8 cellular contexts compared by ENCODE assay signal in the genomic region with DNA sequence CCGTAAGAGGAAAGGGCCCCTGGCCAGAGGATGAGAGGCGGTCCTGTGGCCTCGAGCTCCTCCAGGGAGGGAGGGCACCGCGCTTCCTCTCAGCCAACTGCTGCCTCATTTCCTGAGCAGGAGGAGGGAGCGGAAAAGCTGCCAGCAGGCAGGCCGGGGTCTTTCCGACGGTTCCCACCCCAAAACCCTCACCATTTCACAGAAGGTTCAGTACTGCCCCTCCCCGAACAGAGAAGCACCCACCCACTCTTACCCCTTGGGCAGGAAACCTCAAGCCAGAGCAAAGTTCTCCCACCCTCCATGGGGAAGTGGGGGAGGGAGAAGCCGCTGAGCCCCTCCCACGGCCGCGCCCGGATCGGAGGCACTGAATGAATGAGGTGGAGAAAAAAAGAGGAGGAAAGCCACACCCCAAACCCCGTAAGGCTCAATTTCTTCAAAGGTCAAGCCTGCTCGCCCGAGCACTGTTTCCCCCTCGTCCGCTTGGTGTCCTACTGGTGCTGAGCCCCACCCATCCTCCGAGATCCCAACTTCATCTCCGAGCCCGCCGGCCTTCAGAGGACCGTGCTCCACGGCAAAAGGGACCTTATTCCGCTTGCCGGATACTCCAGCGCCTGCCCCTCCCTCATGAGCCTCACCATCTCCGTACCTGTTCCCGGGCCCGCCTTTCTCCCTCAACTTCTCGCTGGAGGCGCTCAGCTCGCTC.
DNase-seq lines count a peak whose midpoint lies in the region; ATAC-seq and TF ChIP-seq lines count a peak whose summit lies in the region.

No MANE protein-coding gene starts in this region.

- TF ChIP-seq CTCF in DOHH2 (IDR thresholded peaks at IDR 0.05; ENCODE audit: low read depth, low read length, poor library complexity, severe bottlenecking) = no peak

- H3K4me3 ChIP-seq in DOHH2 (ENCODE audit: low read length) = peak overlapping the region; percentile 82

- peak overlapping the region; percentile 73 for H3K27ac ChIP-seq in DOHH2 (ENCODE audit: low read depth, low read length)

- no peaks in the 10 kb centered on the region for H3K9me3 ChIP-seq in DOHH2 (ENCODE audit: control insufficient read depth, insufficient read depth, low read length)

- H3K27me3 ChIP-seq in DOHH2 (ENCODE audit: control insufficient read depth, low read length) = no peaks in the 10 kb centered on the region; the same call in 1 of the 2 replicates

- H3F3A ChIP-seq in DOHH2 (ENCODE audit: control insufficient read depth, insufficient read depth) = no peaks in the 10 kb centered on the region

- H4K20me1 ChIP-seq in DOHH2 (ENCODE audit: control insufficient read depth, insufficient read depth, low read depth, low read length) = peaks cover 39% of the 10 kb centered on the region

- peak overlapping the region; percentile 99 for H3K4me3 Mint-ChIP-seq in T-helper 1 cell treated with Interleukin-12 subunit alpha and Interleukin-12 subunit beta and Interleukin-4 antibody, amounts not matched to agents 30 μg/mL and 1 μg/mL, for 36 hours

- DNase-seq in Kasumi-1 (lab: John Stamatoyannopoulos, UW) (peak; percentile 99), anterior cingulate cortex (lab: John Stamatoyannopoulos, UW) (peak in 49 of 58 donors; percentile 9 to 68 (median 47)), hepatic stellate cell (ENCODE audit: low spot score) (peak; percentile 68), retina (peak; percentile 44), inferior parietal cortex (ENCODE audit: extremely low spot score) (no peak)

- peak overlapping the region; percentile 99 for H3K27ac Mint-ChIP-seq in T-helper 1 cell treated with Interleukin-12 subunit alpha and Interleukin-12 subunit beta and Interleukin-4 antibody, amounts not matched to agents 30 μg/mL and 1 μg/mL, for 36 hours

- H3K9me3 Mint-ChIP-seq in T-helper 1 cell treated with Interleukin-12 subunit alpha and Interleukin-12 subunit beta and Interleukin-4 antibody, amounts not matched to agents 30 μg/mL and 1 μg/mL, for 36 hours = no peaks in the 10 kb centered on the region

- peaks cover under 1% of the 10 kb centered on the region for H3K27me3 Mint-ChIP-seq in T-helper 1 cell treated with Interleukin-12 subunit alpha and Interleukin-12 subunit beta and Interleukin-4 antibody, amounts not matched to agents 30 μg/mL and 1 μg/mL, for 36 hours (ENCODE audit: low read depth)

- peaks cover 55% of the 10 kb centered on the region for H3K79me2 ChIP-seq in DOHH2 (ENCODE audit: control insufficient read depth, low read length)

- ATAC-seq in GM21619 (IDR thresholded peaks at IDR 0.05; ENCODE audit: unreplicated experiment) = peak; percentile 45

- H3K4me2 ChIP-seq in DOHH2 (ENCODE audit: low read length) = peak overlapping the region; percentile 91

- no peaks in the 10 kb centered on the region for H3K9me2 ChIP-seq in DOHH2 (replicated peaks; ENCODE audit: control insufficient read depth, low read length)

- H3K4me1 Mint-ChIP-seq in T-helper 1 cell treated with Interleukin-12 subunit alpha and Interleukin-12 subunit beta and Interleukin-4 antibody, amounts not matched to agents 30 μg/mL and 1 μg/mL, for 36 hours (ENCODE audit: low read depth) = peaks cover 50% of the 10 kb centered on the region

- peaks cover 45% of the 10 kb centered on the region for H3K36me3 ChIP-seq in DOHH2 (ENCODE audit: control insufficient read depth, low read length)

- H3K36me3 Mint-ChIP-seq in T-helper 1 cell treated with Interleukin-12 subunit alpha and Interleukin-12 subunit beta and Interleukin-4 antibody, amounts not matched to agents 30 μg/mL and 1 μg/mL, for 36 hours (ENCODE audit: low read depth) = peaks cover 42% of the 10 kb centered on the region

- H3K4me1 ChIP-seq in DOHH2 (ENCODE audit: control insufficient read depth, low read length) = peaks cover 47% of the 10 kb centered on the region
